ENCODE assay signal across 18 cellular contexts in genomic region chr12:75364918-75365317, GRCh38. TPM values are rescaled to one million over a fixed set of nuclear protein-coding genes. Genes with fewer than 3 reads are reported as not detected.
DNase-seq lines count a peak whose midpoint lies in the region; ATAC-seq, FAIRE-seq and TF ChIP-seq lines count a peak whose summit lies in the region.
"Had no signal": no experiment of that assay in that cellular context is flagged by ENCODE, and none has a peak within 500 bp of the region (broad histone marks: within the 10 kb centered on the region; RNA-seq: fewer than 3 reads in every experiment).

No MANE protein-coding gene starts in this region.

- no peak overlapping the region for H3K4ac ChIP-seq in IMR-90 (ENCODE audit: low read depth, low read length)

- intact Hi-C loops in IMR-90 (cut with micrococcal nuclease) = no loop called here

- H3K9ac ChIP-seq in IMR-90 (ENCODE audit: low read depth, low read length) = no peak overlapping the region

- H3K56ac ChIP-seq in IMR-90 (ENCODE audit: extremely low read depth, insufficient read depth, low read length) = no peak overlapping the region

- TF ChIP-seq CTCF in IMR-90 (conservative IDR thresholded peaks at IDR 0.05; ENCODE audit: low read depth, low read length) (no peak), suprapubic skin (IDR thresholded peaks at IDR 0.05) (no peak)

- no peaks in the 10 kb centered on the region for H3K79me1 ChIP-seq in IMR-90 (ENCODE audit: low read depth in 1 of 2, low read length in 2 of 2)

- no TSS peak for BruUV-seq in IMR-90 (replicated peaks; lab: Mats Ljungman, UMichigan)

- H2BK15ac ChIP-seq in IMR-90 (ENCODE audit: low read depth, low read length) = no peak overlapping the region

- no peak overlapping the region for H4K8ac ChIP-seq in IMR-90 (ENCODE audit: low read depth in 2 of 2, low read length in 2 of 2)

- no peak for FAIRE-seq in GM19239 (lab: Jason Lieb, UNC)

- no peak overlapping the region for H3K14ac ChIP-seq in IMR-90 (replicated peaks; ENCODE audit: low read depth, low read length)

- CTCF ChIA-PET in IMR-90 (lab: Yijun Ruan, JAX) = no interaction called here

- H3K27ac ChIP-seq in IMR-90 (ENCODE audit: insufficient read depth, low read length) (no peak overlapping the region), SJCRH30 (peak overlapping the region; percentile 82), suprapubic skin (no peak overlapping the region)
- H3K27ac ChIP-seq: dorsolateral prefrontal cortex, gastroesophageal sphincter, sigmoid colon had no signal

- ATAC-seq in IMR-90 (ENCODE audit: low read depth) = no peak
- ATAC-seq in HG03280 (IDR thresholded peaks at IDR 0.05; ENCODE audit: unreplicated experiment) = no peak
- ATAC-seq: CD8-positive, alpha-beta T cell; gastroesophageal sphincter; SK-N-SH treated with all-trans-retinoic acid at 6 μM for 48 hours had no signal

- no peak overlapping the region for H2BK120ac ChIP-seq in IMR-90 (ENCODE audit: low read depth, low read length)

- no peak for TF ChIP-seq RAD21 in IMR-90 (IDR thresholded peaks at IDR 0.05; ENCODE audit: low read length)

- H3K27me3 ChIP-seq in IMR-90 (ENCODE audit: control insufficient read depth, insufficient read depth, low read length) (no peaks in the 10 kb centered on the region; the same call in 1 of the 2 replicates), SJCRH30 (no peaks in the 10 kb centered on the region), suprapubic skin (no peaks in the 10 kb centered on the region)
- H3K27me3 ChIP-seq: dorsolateral prefrontal cortex, gastroesophageal sphincter, sigmoid colon had no signal

- no peak overlapping the region for H2BK5ac ChIP-seq in IMR-90 (ENCODE audit: low read depth, low read length, poor library complexity, severe bottlenecking)

- H3K36me3 ChIP-seq in IMR-90 (ENCODE audit: control insufficient read depth, insufficient read depth, low read length) (no peaks in the 10 kb centered on the region), SJCRH30 (no peaks in the 10 kb centered on the region), suprapubic skin (no peaks in the 10 kb centered on the region)
- H3K36me3 ChIP-seq: gastroesophageal sphincter, sigmoid colon had no signal

- no peak overlapping the region for H3K4me2 ChIP-seq in IMR-90 (ENCODE audit: low read depth, low read length)

- no peaks in the 10 kb centered on the region for H3K9me1 ChIP-seq in IMR-90 (ENCODE audit: insufficient read depth, low read length)

- no peaks in the 10 kb centered on the region for H4K20me1 ChIP-seq in IMR-90 (ENCODE audit: insufficient read depth, low read length)

- no peak overlapping the region for H3K4me3 ChIP-seq in IMR-90 (ENCODE audit: insufficient read depth, low read depth, low read length)
- H3K4me3 ChIP-seq in SJCRH30 = no peak overlapping the region
- H3K4me3 ChIP-seq in suprapubic skin = no peak overlapping the region
- H3K4me3 ChIP-seq: dorsolateral prefrontal cortex, gastroesophageal sphincter, sigmoid colon had no signal

- H2AK9ac ChIP-seq in IMR-90 (replicated peaks; ENCODE audit: low read depth, low read length, poor library complexity) = no peak overlapping the region

- H3K4me1 ChIP-seq in IMR-90 (ENCODE audit: control insufficient read depth, insufficient read depth, low read length) (peaks cover 1% of the 10 kb centered on the region; the same call in 1 of the 2 replicates), SJCRH30 (peaks cover 32% of the 10 kb centered on the region), suprapubic skin (no peaks in the 10 kb centered on the region)
- H3K4me1 ChIP-seq: gastroesophageal sphincter, sigmoid colon had no signal

- no peak overlapping the region for H2BK20ac ChIP-seq in IMR-90 (ENCODE audit: low read depth, low read length)

- DNase-seq in D341Med (ENCODE audit: low spot score) (peak; percentile 28), IMR-90 (peak; percentile 18), SJCRH30 (peak; percentile 80 to 95), iris pigment epithelial cell (ENCODE audit: low read depth) (peak; percentile 14), GDM1 (lab: John Stamatoyannopoulos, UW) (no peak), suprapubic skin (ENCODE audit: low spot score in 2 of 2) (no peak), GM19239 (ENCODE audit: insufficient read length, low spot score) (no peak)
- DNase-seq: amniotic stem cell; CD8-positive, alpha-beta T cell; dorsolateral prefrontal cortex; kidney glomerular epithelial cell; naive B cell; NCI-H1105; NCI-H526 treated with DMSO at 0.1 percent for 48 hours; sigmoid colon had no signal

- dilution Hi-C loops in IMR-90 (cut with HindIII; ENCODE audit: low sequenced_read_pairs, unreplicated experiment) = no loop called here

- no peak overlapping the region for H2AK5ac ChIP-seq in IMR-90 (ENCODE audit: low read depth, low read length)

- H4K5ac ChIP-seq in IMR-90 (ENCODE audit: low read depth, low read length) = no peak overlapping the region

- no peak overlapping the region for H3K18ac ChIP-seq in IMR-90 (ENCODE audit: low read depth, low read length)

- H3K9me3 ChIP-seq in IMR-90 (ENCODE audit: control insufficient read depth, insufficient read depth, low read length) (no peaks in the 10 kb centered on the region), SJCRH30 (replicated peaks) (0 out of 2 replicates have a peak, but pooled peaks cover 3% of the 10 kb centered on the region), suprapubic skin (no peaks in the 10 kb centered on the region)
- H3K9me3 ChIP-seq: gastroesophageal sphincter, sigmoid colon had no signal

- POLR2A ChIA-PET in IMR-90 (lab: Charles Lee; ENCODE audit: unreplicated experiment) = no interaction called here

- TF ChIP-seq EP300 in suprapubic skin (IDR thresholded peaks at IDR 0.05) = no peak

- H2AFZ ChIP-seq in IMR-90 (replicated peaks; ENCODE audit: low read length, poor library complexity) = no peak overlapping the region

- no peak for TF ChIP-seq POLR2A in IMR-90 (IDR thresholded peaks at IDR 0.05; ENCODE audit: low read depth, low read length)
- no peak for TF ChIP-seq POLR2A in suprapubic skin (IDR thresholded peaks at IDR 0.05)

- H4K91ac ChIP-seq in IMR-90 (ENCODE audit: insufficient read depth, low read depth, low read length) = no peak overlapping the region

- in situ Hi-C loops in IMR-90 (cut with MboI; ENCODE audit: low sequenced_read_pairs) = no loop called here

- no peak overlapping the region for H3K23ac ChIP-seq in IMR-90 (ENCODE audit: low read depth, low read length)

TF ChIP-seq in IMR-90, 13 proteins besides CTCF, POLR2A, EP300 and RAD21:
- TF ChIP-seq CEBPB (IDR thresholded peaks at IDR 0.05; ENCODE audit: low read depth, low read length) (peak; percentile 78), RFX5 (IDR thresholded peaks at IDR 0.05; ENCODE audit: low read depth, low read length) (no peak)

RNA-seq across cellular contexts. Expression of gene GLIPR1L2, which starts 26.0 kb away (rescaled TPM):
- total RNA-seq in IMR-90 (2012; rRNA removed) (not detected in 2 replicates), suprapubic skin (1 to 10 TPM in 3 of 4 donors, under 1 TPM in 1; 0.60 to 3.1 (median 2.3) TPM)
- polyA plus RNA-seq in IMR-90 (2012; rRNA removed) = 0.07 and 0.13 TPM in 2 replicates
- 0.02 TPM in 2 replicates for polyA plus RNA-seq in IMR-90 (2012; cell fraction: cytosol; rRNA removed)
- polyA plus RNA-seq in IMR-90 (2012; cell fraction: nucleus; rRNA removed; ENCODE audit: low replicate concordance) = 0.03 TPM in 1 of 2 replicates, not detected in the other
- not detected in 2 replicates for total RNA-seq in SJCRH30 (2014; rRNA removed; shearing (Covaris generic))
- total RNA-seq: CD8-positive, alpha-beta T cell had no signal

RNA-seq across cellular contexts. Expression of gene GLIPR1L1, which starts 30.4 kb away (rescaled TPM):
- not detected in 2 replicates for total RNA-seq in IMR-90 (2012; rRNA removed)
- not detected in 2 replicates for polyA plus RNA-seq in IMR-90 (2012; rRNA removed)
- polyA plus RNA-seq in IMR-90 (2012; cell fraction: cytosol; rRNA removed) = not detected in 2 replicates
- polyA plus RNA-seq in IMR-90 (2012; cell fraction: nucleus; rRNA removed; ENCODE audit: low replicate concordance) = not detected in 2 replicates
- not detected in 2 replicates for total RNA-seq in SJCRH30 (2014; rRNA removed; shearing (Covaris generic))
- total RNA-seq in suprapubic skin = not detected
- total RNA-seq: CD8-positive, alpha-beta T cell; dorsolateral prefrontal cortex; gastroesophageal sphincter; sigmoid colon had no signal
- polyA plus RNA-seq: sigmoid colon had no signal

RNA-seq across cellular contexts. Expression of gene CAPS2, which starts 34.8 kb away (rescaled TPM):
- total RNA-seq in IMR-90 (2012; rRNA removed) (2.7 and 2.8 TPM in 2 replicates), suprapubic skin (10 to 100 TPM in 2 of 4 donors, 1 to 10 TPM in 2; 2.6 to 19.4 (median 8.4) TPM)
- polyA plus RNA-seq in IMR-90 (2012; rRNA removed) = 0.98 and 1.2 TPM in 2 replicates
- 0.11 and 0.26 TPM in 2 replicates for polyA plus RNA-seq in IMR-90 (2012; cell fraction: cytosol; rRNA removed)
- polyA plus RNA-seq in IMR-90 (2012; cell fraction: nucleus; rRNA removed; ENCODE audit: low replicate concordance) = 0.90 and 3.4 TPM in 2 replicates
- 0.71 and 1.1 TPM in 2 replicates for total RNA-seq in SJCRH30 (2014; rRNA removed; shearing (Covaris generic))

Comparison
In these comparisons a context has a peak if more than half of its experiments do, and no peak if none do; other contexts are left out.
1. DNase-seq: peak in D341Med (single experiment), IMR-90 (single experiment), SJCRH30 (2 of 2) and iris pigment epithelial cell (single experiment); none in GDM1 (single experiment), suprapubic skin (0 of 2) and GM19239 (single experiment).